1 cellular context compared by ENCODE assay signal in genomic region chr1:204409878-204410763, GRCh38.
TF ChIP-seq lines count a peak whose summit lies in the region.

No MANE protein-coding gene starts in this region.

TF ChIP-seq in K562, 482 proteins besides CTCF, POLR2A, EP300 and RAD21 (continued from another document):
- TF ChIP-seq ZBTB34 (CRISPR knock-in tag; IDR thresholded peaks at IDR 0.05) (no peak), TARDBP (IDR thresholded peaks at IDR 0.05) (no peak), ZZZ3 (IDR thresholded peaks at IDR 0.05) (no peak), SRF (CRISPR knock-in tag; IDR thresholded peaks at IDR 0.05) (no peak), ELK1 (CRISPR knock-in tag; IDR thresholded peaks at IDR 0.05) (no peak), U2AF1 (optimal IDR thresholded peaks at IDR 0.05; ENCODE audit: low read depth, low read length) (no peak), NEUROD1 (IDR thresholded peaks at IDR 0.05; ENCODE audit: borderline replicate concordance, low read depth, low read length, partially characterized antibody) (no peak), UBTF (IDR thresholded peaks at IDR 0.05; ENCODE audit: borderline replicate concordance in 1 of 2, low read depth in 2 of 2, low read length in 2 of 2) (peak in 1 of 2 experiments; percentile 17; a peak in 1 of 4 replicates), BRD9 (IDR thresholded peaks at IDR 0.05; ENCODE audit: low read depth, partially characterized antibody) (no peak), BRCA1 (IDR thresholded peaks at IDR 0.05) (no peak), BRCA1 (CRISPR knock-in tag; IDR thresholded peaks at IDR 0.05) (no peak), TOE1 (IDR thresholded peaks at IDR 0.05; ENCODE audit: borderline replicate concordance) (no peak), TOE1 (CRISPR knock-in tag; IDR thresholded peaks at IDR 0.05; ENCODE audit: borderline replicate concordance, low read depth) (no peak), PHB (CRISPR knock-in tag; IDR thresholded peaks at IDR 0.05) (no peak), ZNF408 (CRISPR knock-in tag; IDR thresholded peaks at IDR 0.05; ENCODE audit: low read depth) (no peak), E2F8 (IDR thresholded peaks at IDR 0.05; ENCODE audit: low read depth, partially characterized antibody) (no peak), PYGO2 (tag; IDR thresholded peaks at IDR 0.05) (no peak), TAF1 (IDR thresholded peaks at IDR 0.05; ENCODE audit: control insufficient read depth, extremely low read depth, insufficient read depth, low read length, severe bottlenecking) (peak; percentile 8), CCNT2 (IDR thresholded peaks at IDR 0.05; ENCODE audit: borderline replicate concordance, extremely low read depth, insufficient read length, low read depth, low read length) (no peak), ASH1L (IDR thresholded peaks at IDR 0.05; ENCODE audit: borderline replicate concordance, low read depth, partially characterized antibody) (no peak), HCFC1 (IDR thresholded peaks at IDR 0.05; ENCODE audit: low read depth, low read length) (no peak), KDM5B (IDR thresholded peaks at IDR 0.05; ENCODE audit: insufficient replicate concordance, low read depth, low read length) (no peak), ZNF232 (CRISPR knock-in tag; IDR thresholded peaks at IDR 0.05) (no peak), HMGN3 (IDR thresholded peaks at IDR 0.05; ENCODE audit: borderline replicate concordance, extremely low read depth, insufficient read length, low read depth, low read length) (no peak), NKRF (IDR thresholded peaks at IDR 0.05; ENCODE audit: borderline replicate concordance) (peak; percentile 69), HDAC8 (tag; IDR thresholded peaks at IDR 0.05) (no peak), PPARD (CRISPR knock-in tag; IDR thresholded peaks at IDR 0.05) (no peak), GABPA (tag; conservative IDR thresholded peaks at IDR 0.05; ENCODE audit: low read depth) (no peak), NCOR1 (IDR thresholded peaks at IDR 0.05) (no peak), GTF2A2 (tag; IDR thresholded peaks at IDR 0.05) (no peak), SMARCA4 (IDR thresholded peaks at IDR 0.05) (0 out of 2 replicates have a peak, but pooled peaks have one; percentile 7), POLR2H (tag; IDR thresholded peaks at IDR 0.05; ENCODE audit: low read depth) (no peak)
